Comparison of ENCODE assay signal across 15 cellular contexts in genomic region chr20:51122931-51123658, GRCh38.
A peak's percentile ranks its signal among the peaks of the same experiment; 100 is the strongest.
DNase-seq lines count a peak whose midpoint lies in the region; ATAC-seq and TF ChIP-seq lines count a peak whose summit lies in the region.
"Had no signal": no experiment of that assay in that cellular context is flagged by ENCODE, and none has a peak within 500 bp of the region (broad histone marks: within the 10 kb centered on the region; RNA-seq: fewer than 3 reads in every experiment).

No MANE protein-coding gene starts in this region.

- H3K4me3 Mint-ChIP-seq in stimulated activated memory B cell treated with anti-CD40 and anti-IgM and Interleukin-4, amounts not matched to agents 10 μg/mL and 1 μg/mL and 100 μg/mL, for 72 hours, result no peak overlapping the region

- peak overlapping the region; percentile 73 for H3K4me2 ChIP-seq in KMS-11

- peak overlapping the region; percentile 57 for H3K27ac ChIP-seq in KMS-11
- H3K27ac ChIP-seq: brain microvascular endothelial cell had no signal

- no peaks in the 10 kb centered on the region for H4K20me1 ChIP-seq in KMS-11 (ENCODE audit: insufficient read depth)

- no peaks in the 10 kb centered on the region for H3K36me3 Mint-ChIP-seq in stimulated activated memory B cell treated with anti-CD40 and anti-IgM and Interleukin-4, amounts not matched to agents 10 μg/mL and 1 μg/mL and 100 μg/mL, for 72 hours

- peak overlapping the region; percentile 23; the same call in 1 of the 2 replicates for H2AFZ ChIP-seq in KMS-11 (ENCODE audit: low read depth)

- peaks cover 36% of the 10 kb centered on the region for H3K27me3 Mint-ChIP-seq in stimulated activated memory B cell treated with anti-CD40 and anti-IgM and Interleukin-4, amounts not matched to agents 10 μg/mL and 1 μg/mL and 100 μg/mL, for 72 hours

- peaks cover 35% of the 10 kb centered on the region for H3K4me1 ChIP-seq in KMS-11 (ENCODE audit: low read depth, poor library complexity, severe bottlenecking)
- H3K4me1 ChIP-seq: Caco-2 had no signal

- peaks cover 11% of the 10 kb centered on the region for H3K4me1 Mint-ChIP-seq in stimulated activated memory B cell treated with anti-CD40 and anti-IgM and Interleukin-4, amounts not matched to agents 10 μg/mL and 1 μg/mL and 100 μg/mL, for 72 hours

- no peaks in the 10 kb centered on the region for H3K36me3 ChIP-seq in KMS-11 (ENCODE audit: insufficient read depth)
- H3K36me3 ChIP-seq: brain microvascular endothelial cell had no signal

- no peaks in the 10 kb centered on the region for H3K9me3 Mint-ChIP-seq in stimulated activated memory B cell treated with anti-CD40 and anti-IgM and Interleukin-4, amounts not matched to agents 10 μg/mL and 1 μg/mL and 100 μg/mL, for 72 hours

- no peak overlapping the region; the same call in 1 of the 2 replicates for H3K9ac ChIP-seq in KMS-11

- TF ChIP-seq CTCF in KMS-11 (conservative IDR thresholded peaks at IDR 0.05; ENCODE audit: low read depth, low read length) (no peak), epithelial cell of esophagus (IDR thresholded peaks at IDR 0.05; ENCODE audit: insufficient read depth, low read depth, low read length, missing control alignments) (no peak)

- H3K27ac Mint-ChIP-seq in stimulated activated memory B cell treated with anti-CD40 and anti-IgM and Interleukin-4, amounts not matched to agents 10 μg/mL and 1 μg/mL and 100 μg/mL, for 72 hours, result peak overlapping the region; percentile 10

- ATAC-seq in stimulated activated memory B cell treated with anti-CD40 and anti-IgM and Interleukin-4, amounts not matched to agents 10 μg/mL and 1 μg/mL and 100 μg/mL, for 72 hours, result peak; percentile 26
- no peak for ATAC-seq in HG02884 (IDR thresholded peaks at IDR 0.05; ENCODE audit: unreplicated experiment)

- H3K79me2 ChIP-seq in KMS-11 (ENCODE audit: insufficient read depth, low read depth), result no peaks in the 10 kb centered on the region

- H3K4me3 ChIP-seq in KMS-11 (IDR thresholded peaks at IDR 0.05; ENCODE audit: insufficient read depth, low read depth, low read length) (no peak overlapping the region), epithelial cell of esophagus (ENCODE audit: low read length) (no peak overlapping the region)

- DNase-seq in activated T-cell treated with anti-CD3 and anti-CD28 coated beads for 24 hours (ENCODE audit: low read depth), result peak; percentile 8
- no peak for DNase-seq in activated T-cell treated with anti-CD3 and anti-CD28 coated beads, Interleukin-2, amount 50 U/mL, for 1 hour
- peak; percentile 15 for DNase-seq in epithelial cell of esophagus (ENCODE audit: low read depth)
- DNase-seq in NCI-H128 (lab: John Stamatoyannopoulos, UW; ENCODE audit: unreplicated experiment), result no peak
- DNase-seq in DMS153 treated with DMSO at 0.1 percent for 48 hours (lab: John Stamatoyannopoulos, UW; ENCODE audit: unreplicated experiment), result no peak
- DNase-seq: activated naive CD4-positive, alpha-beta T cell; brain microvascular endothelial cell; hippocampal formation; occipital lobe; SIG-M5; stimulated activated naive CD4-positive, alpha-beta T cell had no signal

- H3K27me3 ChIP-seq in KMS-11 (ENCODE audit: insufficient read depth, low read depth), result no peaks in the 10 kb centered on the region
- H3K27me3 ChIP-seq: brain microvascular endothelial cell had no signal

Comparison
In these comparisons a context has a peak if more than half of its experiments do, and no peak if none do; other contexts are left out.
1. DNase-seq: peak in activated T-cell treated with anti-CD3 and anti-CD28 coated beads for 24 hours (single experiment) and epithelial cell of esophagus (single experiment); none in activated T-cell treated with anti-CD3 and anti-CD28 coated beads, Interleukin-2, amount 50 U/mL, for 1 hour (single experiment), NCI-H128 (single experiment) and DMS153 treated with DMSO at 0.1 percent for 48 hours (single experiment).